ENCODE assay signal across 15 cellular contexts in genomic region chr12:46242569-46242968, GRCh38.
"Had no signal": no experiment of that assay in that cellular context is flagged by ENCODE, and none has a peak within 500 bp of the region (broad histone marks: within the 10 kb centered on the region; RNA-seq: fewer than 3 reads in every experiment).

No MANE protein-coding gene starts in this region.

- ATAC-seq: right cardiac atrium had no signal

- H3K27me3 Mint-ChIP-seq: brain had no signal

- H3K27me3 ChIP-seq: hepatocyte, suprapubic skin, upper lobe of left lung had no signal

- H3K9me3 ChIP-seq: SK-N-SH, suprapubic skin, upper lobe of left lung had no signal

- H3K27ac ChIP-seq: hepatocyte, suprapubic skin, upper lobe of left lung had no signal

- H3K36me3 ChIP-seq: suprapubic skin, upper lobe of left lung had no signal

- H3K4me1 Mint-ChIP-seq: endodermal cell had no signal

- H3K4me3 ChIP-seq: hepatocyte, smooth muscle cell, suprapubic skin, upper lobe of left lung had no signal

- H3K27ac Mint-ChIP-seq: brain, endodermal cell had no signal

- H3K4me3 Mint-ChIP-seq: brain, endodermal cell had no signal

- H3K4me1 ChIP-seq: suprapubic skin had no signal

- DNase-seq: activated CD4-positive, CD25-positive, alpha-beta regulatory T cell; activated naive CD4-positive, alpha-beta T cell treated with Interleukin-2 at 50 U/mL for 16 hours; amniotic stem cell; cerebellar nuclear complex; dermis blood vessel endothelial cell; endodermal cell; posterior cingulate gyrus; right cardiac atrium; SK-N-SH; stimulated activated naive CD4-positive, alpha-beta T cell; upper lobe of left lung had no signal
